ENCODE assay signal across 10 cellular contexts in the genomic region with DNA sequence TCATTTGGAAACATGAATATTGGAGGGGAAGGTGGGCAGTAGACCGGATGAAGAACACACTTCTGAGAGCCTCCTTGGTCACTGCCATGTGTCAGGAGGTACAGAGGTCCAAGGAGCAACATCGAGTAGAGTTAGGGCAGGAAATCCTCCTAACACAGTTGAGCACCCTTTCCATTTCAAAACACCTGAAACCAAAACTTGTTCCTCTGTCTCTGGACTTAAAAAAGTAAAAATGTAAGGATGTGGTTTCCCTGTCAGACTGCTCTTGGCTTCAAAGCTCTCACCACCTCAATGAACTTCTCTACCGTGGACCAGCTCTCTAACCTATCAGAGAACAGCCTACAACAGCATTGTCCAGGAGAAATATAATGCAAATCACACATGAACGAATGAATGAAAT.
"Had no signal": no experiment of that assay in that cellular context is flagged by ENCODE, and none has a peak within 500 bp of the region (broad histone marks: within the 10 kb centered on the region; RNA-seq: fewer than 3 reads in every experiment).

No MANE protein-coding gene starts in this region.

- H2AFZ ChIP-seq: GM23338 had no signal

- H3K4me1 ChIP-seq: HAP-1 had no signal

- H3K4me2 ChIP-seq: GM23338, KMS-11 had no signal

- H3K27ac Mint-ChIP-seq: GM23338, HFFc6 had no signal

- H3K9me3 Mint-ChIP-seq: GM23338 had no signal

- H3K4me3 Mint-ChIP-seq: GM23338, HFFc6 had no signal

- H3K9ac ChIP-seq: KMS-11 had no signal

- H3K9me3 ChIP-seq: HAP-1 had no signal

- DNase-seq: H7, HFFc6, IMR-90, Karpas-422, KBM-7 had no signal

- H3K36me3 ChIP-seq: HAP-1 had no signal

- H3K4me3 ChIP-seq: GM23338, HAP-1 had no signal

- ATAC-seq: GM23338, HCT116 had no signal

- H3K27ac ChIP-seq: HL-60, KMS-11 had no signal
